ENCODE assay signal across 8 cellular contexts in genomic region chr2:148643998-148644884, GRCh38. TPM values are rescaled to one million over a fixed set of nuclear protein-coding genes. Genes with fewer than 3 reads are reported as not detected.
DNase-seq lines count a peak whose midpoint lies in the region; ATAC-seq and TF ChIP-seq lines count a peak whose summit lies in the region.

TSS of gene EPC2 (plus strand) at chr2:148644751. CDS start at chr2:148645018, 267 bp downstream.

- peak within 1 kb of the TSS; percentile 81 to 99 (median 97) for H3K27ac Mint-ChIP-seq in naive thymus-derived CD4-positive, alpha-beta T cell
- H3K27ac Mint-ChIP-seq in stimulated activated naive B cell treated with anti-CD40 and anti-IgM and Interleukin-4, amounts not matched to agents 10 μg/mL and 1 μg/mL and 100 μg/mL, for 72 hours = peak within 1 kb of the TSS; percentile 99

- peaks cover 3 to 8% (median 6%) of the 10 kb centered on the region in 5 donors for H3K36me3 Mint-ChIP-seq in naive thymus-derived CD4-positive, alpha-beta T cell
- H3K36me3 Mint-ChIP-seq in stimulated activated naive B cell treated with anti-CD40 and anti-IgM and Interleukin-4, amounts not matched to agents 10 μg/mL and 1 μg/mL and 100 μg/mL, for 72 hours = peaks cover 4 to 5% of the 10 kb centered on the region in 2 donors

- H3K27ac ChIP-seq in fibroblast of lung (ENCODE audit: insufficient read depth, low read length) = peak within 1 kb of the TSS; percentile 91
- H3K27ac ChIP-seq in naive thymus-derived CD4-positive, alpha-beta T cell (ENCODE audit: low read depth, low read length) = peak within 1 kb of the TSS; percentile 94

- peak within 1 kb of the TSS; percentile 69 for H2AFZ ChIP-seq in fibroblast of lung (ENCODE audit: low read length)

- no peaks in the 10 kb centered on the region for H3K9me3 ChIP-seq in fibroblast of lung (ENCODE audit: control insufficient read depth, insufficient read depth, low read depth, low read length)
- no peaks in the 10 kb centered on the region for H3K9me3 ChIP-seq in naive thymus-derived CD4-positive, alpha-beta T cell (ENCODE audit: control insufficient read depth in 2 of 3, low read length in 3 of 3)

- H3K9ac ChIP-seq in fibroblast of lung (ENCODE audit: insufficient read depth, low read length) = peak within 1 kb of the TSS; percentile 89

- CTCF ChIA-PET in naive thymus-derived CD4-positive, alpha-beta T cell (lab: Charles Lee) = interaction anchor here (0.9 to 1.4 kb wide), 2 partner anchors 92 to 120 kb away, joined by 3 to 4 read pairs; no protein-coding TSS in a partner anchor

- TF ChIP-seq CTCF in fibroblast of lung (conservative IDR thresholded peaks at IDR 0.05 in 1 of 2, IDR thresholded peaks at IDR 0.05 in 1 of 2; ENCODE audit: low read depth in 1 of 2, low read length in 2 of 2) = no peak

- peak within 1 kb of the TSS; percentile 79 to 99 (median 98) for H3K4me3 Mint-ChIP-seq in naive thymus-derived CD4-positive, alpha-beta T cell
- peak within 1 kb of the TSS; percentile 90 to 95 for H3K4me3 Mint-ChIP-seq in stimulated activated naive B cell treated with anti-CD40 and anti-IgM and Interleukin-4, amounts not matched to agents 10 μg/mL and 1 μg/mL and 100 μg/mL, for 72 hours

- peak within 1 kb of the TSS; percentile 74 for H3K4me3 ChIP-seq in Jurkat, Clone E6-1 (ENCODE audit: low read length)
- H3K4me3 ChIP-seq in fibroblast of lung (replicated peaks in 1 of 4; ENCODE audit: control extremely low read depth in 1 of 4, insufficient read depth in 1 of 4, low read depth in 3 of 4, low read length in 4 of 4) = peak within 1 kb of the TSS; percentile 96 to 98 (median 96)
- peak within 1 kb of the TSS; percentile 69 for H3K4me3 ChIP-seq in naive thymus-derived CD4-positive, alpha-beta T cell (ENCODE audit: low read length)

- peak; percentile 49 for ATAC-seq in GM21576 (IDR thresholded peaks at IDR 0.05; ENCODE audit: unreplicated experiment)
- peak; percentile 76 for ATAC-seq in naive thymus-derived CD4-positive, alpha-beta T cell
- ATAC-seq in stimulated activated naive B cell treated with anti-CD40 and anti-IgM and Interleukin-4, amounts not matched to agents 10 μg/mL and 1 μg/mL and 100 μg/mL, for 72 hours (replicated peaks) = peak; percentile 65 to 71

- peaks cover 26 to 40% (median 31%) of the 10 kb centered on the region in 7 donors for H3K4me1 Mint-ChIP-seq in naive thymus-derived CD4-positive, alpha-beta T cell
- peaks cover 18 to 27% of the 10 kb centered on the region in 2 donors for H3K4me1 Mint-ChIP-seq in stimulated activated naive B cell treated with anti-CD40 and anti-IgM and Interleukin-4, amounts not matched to agents 10 μg/mL and 1 μg/mL and 100 μg/mL, for 72 hours

- intact Hi-C loops in naive thymus-derived CD4-positive, alpha-beta T cell (cut with micrococcal nuclease) = loop anchor here (1.0 to 10.0 kb wide), 9 partner anchors 31 to 1381 kb away; partner anchors contain the start of gene ACVR2A (in 2 of the 2)

- DNase-seq in DMS153 (lab: John Stamatoyannopoulos, UW) (peak; percentile 71), RKO (ENCODE audit: low spot score) (peak; percentile 73), fibroblast of lung (ENCODE audit: low read depth in 2 of 2) (peak; percentile 76 to 84)
- peak; percentile 76 for DNase-seq in Jurkat, Clone E6-1 (ENCODE audit: low read depth, low spot score)
- peak; percentile 76 to 85 for DNase-seq in activated T-helper 1 cell treated with anti-CD3 and anti-CD28 coated beads, Interleukin-2, amount 50 U/mL, for 16 hours (ENCODE audit: low read depth in 1 of 2, low spot score in 1 of 2)
- DNase-seq in naive thymus-derived CD4-positive, alpha-beta T cell = peak; percentile 82 to 93 (median 91)
- peak; percentile 83 for DNase-seq in stimulated activated naive B cell treated with anti-CD40 and anti-IgM and Interleukin-4, amounts not matched to agents 10 μg/mL and 1 μg/mL and 100 μg/mL, for 72 hours

- POLR2A ChIA-PET in naive thymus-derived CD4-positive, alpha-beta T cell (lab: Charles Lee) = interaction anchor here (0.7 to 2.7 kb wide), 9 partner anchors 12 to 135 kb away, joined by 3 to 21 read pairs (median 4); no protein-coding TSS in a partner anchor

- no peaks in the 10 kb centered on the region for H3K36me3 ChIP-seq in fibroblast of lung (ENCODE audit: control insufficient read depth, insufficient read depth, low read length)
- H3K36me3 ChIP-seq in naive thymus-derived CD4-positive, alpha-beta T cell (ENCODE audit: control insufficient read depth in 2 of 3, insufficient read depth in 3 of 3, low read length in 3 of 3) = peaks cover 0 to 7% (median 0%) of the 10 kb centered on the region in 3 experiments

- H3K4me1 ChIP-seq in fibroblast of lung (ENCODE audit: control insufficient read depth, extremely low read depth, insufficient read depth, low read length) = peaks cover 3% of the 10 kb centered on the region
- peaks cover 16 to 21% of the 10 kb centered on the region in 2 donors for H3K4me1 ChIP-seq in naive thymus-derived CD4-positive, alpha-beta T cell (ENCODE audit: control insufficient read depth in 2 of 2, insufficient read depth in 2 of 2, low read length in 2 of 2)

- peaks cover 39% of the 10 kb centered on the region for H3K79me2 ChIP-seq in fibroblast of lung (ENCODE audit: control insufficient read depth, insufficient read depth, low read length)

- peaks cover 0 to 12% (median 0%) of the 10 kb centered on the region in 5 donors for H3K27me3 Mint-ChIP-seq in naive thymus-derived CD4-positive, alpha-beta T cell
- H3K27me3 Mint-ChIP-seq in stimulated activated naive B cell treated with anti-CD40 and anti-IgM and Interleukin-4, amounts not matched to agents 10 μg/mL and 1 μg/mL and 100 μg/mL, for 72 hours = no peaks in the 10 kb centered on the region

- peak within 1 kb of the TSS; percentile 85 for H3K4me2 ChIP-seq in fibroblast of lung (ENCODE audit: extremely low read depth, insufficient read depth, low read length)

- H4K20me1 ChIP-seq in fibroblast of lung (ENCODE audit: control insufficient read depth, extremely low read depth, insufficient read depth, low read length) = peaks cover under 1% of the 10 kb centered on the region

- H3K27me3 ChIP-seq in fibroblast of lung (ENCODE audit: control insufficient read depth, insufficient read depth, low read length) = peaks cover 4% of the 10 kb centered on the region
- H3K27me3 ChIP-seq in naive thymus-derived CD4-positive, alpha-beta T cell (ENCODE audit: control insufficient read depth in 2 of 2, insufficient read depth in 2 of 2, low read length in 2 of 2) = no peaks in the 10 kb centered on the region

- H3K9me3 Mint-ChIP-seq in naive thymus-derived CD4-positive, alpha-beta T cell = peaks cover 0 to 3% (median 0%) of the 10 kb centered on the region in 11 donors
- no peaks in the 10 kb centered on the region for H3K9me3 Mint-ChIP-seq in stimulated activated naive B cell treated with anti-CD40 and anti-IgM and Interleukin-4, amounts not matched to agents 10 μg/mL and 1 μg/mL and 100 μg/mL, for 72 hours

RNA-seq across cellular contexts. Expression of gene EPC2, which starts in this region (rescaled TPM):
- polyA plus RNA-seq in Jurkat, Clone E6-1 (2012; ENCODE audit: insufficient read depth, insufficient read length) = 8.8 TPM
- 20.5 and 22.8 TPM in 2 replicates for total RNA-seq in fibroblast of lung
- 19.6 TPM in 2 replicates for polyA plus RNA-seq in fibroblast of lung
- 12.3 and 14.9 TPM in 2 replicates for polyA plus RNA-seq in fibroblast of lung (2012)
- 4.9 TPM in 2 replicates for polyA minus RNA-seq in fibroblast of lung (ENCODE audit: low replicate concordance)
- total RNA-seq in naive thymus-derived CD4-positive, alpha-beta T cell = 10 to 100 TPM; 40.7 to 91.0 (median 80.1) TPM
- 1 to 10 TPM; 3.9 to 4.0 TPM for polyA plus RNA-seq in naive thymus-derived CD4-positive, alpha-beta T cell

Comparison
In these comparisons a context has a peak if more than half of its experiments do, and no peak if none do; other contexts are left out.
1. Peak in every context shown above with its lines: DNase-seq, ATAC-seq, H3K4me3 ChIP-seq and H3K27ac ChIP-seq.